ENCODE assay signal across 19 cellular contexts in the genomic region with DNA sequence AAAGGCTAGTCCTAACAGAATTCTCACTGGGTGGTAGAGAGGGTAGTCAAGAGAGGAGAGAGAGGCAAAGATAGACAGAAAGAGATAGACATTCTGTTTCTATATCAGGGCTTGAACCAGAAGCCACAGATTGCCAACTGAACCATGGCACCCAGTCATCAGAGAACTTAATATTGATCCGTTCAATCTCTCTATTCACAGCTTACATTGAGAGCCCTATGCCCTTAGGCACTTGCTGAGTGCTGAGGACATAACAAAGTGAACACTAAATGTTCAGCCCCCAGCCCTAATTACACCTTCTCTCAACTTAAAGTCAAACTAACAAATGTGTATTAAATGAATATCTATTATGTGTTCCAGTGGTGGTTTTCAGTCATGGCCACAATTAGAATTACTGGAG.
"Had no signal": no experiment of that assay in that cellular context is flagged by ENCODE, and none has a peak within 500 bp of the region (broad histone marks: within the 10 kb centered on the region; RNA-seq: fewer than 3 reads in every experiment).

No MANE protein-coding gene starts in this region.

- FAIRE-seq: HTR-8/SVneo had no signal

- H3K4me3 ChIP-seq: SJSA1, SK-N-MC had no signal

- H3K36me3 ChIP-seq: SJSA1 had no signal

- H3K9me3 ChIP-seq: SJSA1 had no signal

- H3K4me1 ChIP-seq: SJSA1 had no signal

- DNase-seq: KBM-7, MV-4-11, NCI-H1048, NCI-H1105, NCI-H1436 treated with DMSO at 0.1 percent for 48 hours, NCI-H187, NCI-H2029, NCI-H2081 treated with DMSO at 0.1 percent for 48 hours, NCI-H2171, NCI-H226, NCI-H526 treated with DMSO at 0.1 percent for 48 hours, NCI-H774, Right ventricle myocardium superior, RPMI8226, SIG-M5 had no signal

- H3K27ac ChIP-seq: HL-60, SJSA1, SK-N-MC had no signal

- H3K27me3 ChIP-seq: SJSA1 had no signal
